In genomic region chr6:1535295-1535694, GRCh38 we compare ENCODE assay signal across 10 cellular contexts.
DNase-seq lines count a peak whose midpoint lies in the region; ATAC-seq lines count a peak whose summit lies in the region.
"Had no signal": no experiment of that assay in that cellular context is flagged by ENCODE, and none has a peak within 500 bp of the region (broad histone marks: within the 10 kb centered on the region; RNA-seq: fewer than 3 reads in every experiment).

No MANE protein-coding gene starts in this region.

- H3K27me3 Mint-ChIP-seq in activated CD4-positive, alpha-beta T cell treated with anti-CD3 and anti-CD28 coated beads, Interleukin-2, amount 10 ng/mL, durations not matched to agents 7 days and 5 days: no peaks in the 10 kb centered on the region

- ATAC-seq in HG03139 (IDR thresholded peaks at IDR 0.05; ENCODE audit: unreplicated experiment) (no peak), GM18502 (IDR thresholded peaks at IDR 0.05; ENCODE audit: poor library complexity, unreplicated experiment) (no peak)

- CTCF ChIA-PET in activated CD4-positive, alpha-beta T cell treated with anti-CD3 and anti-CD28 coated beads, Interleukin-2, amount 10 ng/mL, durations not matched to agents 7 days and 5 days (lab: Charles Lee): interaction anchor here (1.3 kb wide), 1 partner anchor 11 kb away, joined by 4 read pairs; no protein-coding TSS in a partner anchor

- peaks cover 13% of the 10 kb centered on the region for H3K36me3 Mint-ChIP-seq in activated CD4-positive, alpha-beta T cell treated with anti-CD3 and anti-CD28 coated beads, Interleukin-2, amount 10 ng/mL, durations not matched to agents 7 days and 5 days (ENCODE audit: low read depth)

- H3K27ac Mint-ChIP-seq in activated CD4-positive, alpha-beta T cell treated with anti-CD3 and anti-CD28 coated beads, Interleukin-2, amount 10 ng/mL, durations not matched to agents 7 days and 5 days: peak overlapping the region; percentile 84

- POLR2A ChIA-PET in activated CD4-positive, alpha-beta T cell treated with anti-CD3 and anti-CD28 coated beads, Interleukin-2, amount 10 ng/mL, durations not matched to agents 7 days and 5 days (lab: Charles Lee): interaction anchor here (0.7 kb wide), 1 partner anchor 1401 kb away, joined by 3 read pairs; no protein-coding TSS in a partner anchor

- H3K4me1 Mint-ChIP-seq in activated CD4-positive, alpha-beta T cell treated with anti-CD3 and anti-CD28 coated beads, Interleukin-2, amount 10 ng/mL, durations not matched to agents 7 days and 5 days: peaks cover 54% of the 10 kb centered on the region

- H3K9me3 Mint-ChIP-seq in activated CD4-positive, alpha-beta T cell treated with anti-CD3 and anti-CD28 coated beads, Interleukin-2, amount 10 ng/mL, durations not matched to agents 7 days and 5 days: no peaks in the 10 kb centered on the region

- peak; percentile 33 for DNase-seq in activated T-cell treated with anti-CD3 and anti-CD28 coated beads for 1 hour (ENCODE audit: low read depth)
- DNase-seq in activated T-cell treated with anti-CD3 and anti-CD28 coated beads, Interleukin-2, amount 50 U/mL, for 48 hours: no peak
- DNase-seq in activated CD4-positive, alpha-beta T cell treated with anti-CD3 and anti-CD28 coated beads, Interleukin-2, amount 10 ng/mL, durations not matched to agents 7 days and 5 days: peak; percentile 66
- DNase-seq in effector CD4-positive, alpha-beta T cell: peak; percentile 15
- DNase-seq in stimulated activated CD8-positive, alpha-beta memory T cell treated with anti-CD3 and anti-CD28 coated beads, Interleukin-15, amount 100 ng/mL, for 1 hour (ENCODE audit: low read depth): peak; percentile 16
- DNase-seq in NCI-H2081 (lab: John Stamatoyannopoulos, UW): no peak
- DNase-seq: foreskin melanocyte, NCI-H1092 treated with DMSO at 0.1 percent for 48 hours had no signal

- peak overlapping the region; percentile 49 for H3K4me3 Mint-ChIP-seq in activated CD4-positive, alpha-beta T cell treated with anti-CD3 and anti-CD28 coated beads, Interleukin-2, amount 10 ng/mL, durations not matched to agents 7 days and 5 days

Comparison
In these comparisons a context has a peak if more than half of its experiments do, and no peak if none do; other contexts are left out.
1. DNase-seq: peak in activated T-cell treated with anti-CD3 and anti-CD28 coated beads for 1 hour (single experiment), activated CD4-positive, alpha-beta T cell treated with anti-CD3 and anti-CD28 coated beads, Interleukin-2, amount 10 ng/mL, durations not matched to agents 7 days and 5 days (single experiment), effector CD4-positive, alpha-beta T cell (single experiment) and stimulated activated CD8-positive, alpha-beta memory T cell treated with anti-CD3 and anti-CD28 coated beads, Interleukin-15, amount 100 ng/mL, for 1 hour (single experiment); none in activated T-cell treated with anti-CD3 and anti-CD28 coated beads, Interleukin-2, amount 50 U/mL, for 48 hours (0 of 2) and NCI-H2081 (0 of 2).